21 cellular contexts compared by ENCODE assay signal in genomic region chr6:33807606-33808005, GRCh38. TPM values are rescaled to one million over a fixed set of nuclear protein-coding genes. Genes with fewer than 3 reads are reported as not detected.
"Had no signal": no experiment of that assay in that cellular context is flagged by ENCODE, and none has a peak within 500 bp of the region (broad histone marks: within the 10 kb centered on the region; RNA-seq: fewer than 3 reads in every experiment).

No MANE protein-coding gene starts in this region.

- H3K4me3 Mint-ChIP-seq: activated CD4-positive, alpha-beta T cell treated with anti-CD3 and anti-CD28 coated beads for 36 hours; activated CD8-positive, alpha-beta T cell treated with anti-CD3 and anti-CD28 coated beads for 36 hours; activated T-cell treated with anti-CD3 and anti-CD28 coated beads, Interleukin-2, amount 50 U/mL, for 72 hours had no signal

- H3K4me1 ChIP-seq: lower lobe of right lung, uterus had no signal

- H3K9me3 Mint-ChIP-seq: activated CD8-positive, alpha-beta T cell treated with anti-CD3 and anti-CD28 coated beads for 36 hours; activated T-cell treated with anti-CD3 and anti-CD28 coated beads, Interleukin-2, amount 50 U/mL, for 72 hours had no signal

- H3K27me3 ChIP-seq: uterus had no signal

- H3K27ac Mint-ChIP-seq: activated CD4-positive, alpha-beta T cell treated with anti-CD3 and anti-CD28 coated beads for 36 hours; activated CD8-positive, alpha-beta T cell treated with anti-CD3 and anti-CD28 coated beads for 36 hours; activated T-cell treated with anti-CD3 and anti-CD28 coated beads, Interleukin-2, amount 50 U/mL, for 72 hours; progenitor cell of endocrine pancreas had no signal

- H3K4me3 ChIP-seq: lower lobe of right lung, tibial artery, uterus had no signal

- FAIRE-seq: small intestine had no signal

- ATAC-seq: activated CD4-positive, alpha-beta T cell treated with anti-CD3 and anti-CD28 coated beads for 36 hours; activated CD8-positive, alpha-beta T cell treated with anti-CD3 and anti-CD28 coated beads for 36 hours; activated T-cell treated with anti-CD3 and anti-CD28 coated beads, Interleukin-2, amount 50 U/mL, for 72 hours; left cardiac atrium; lower lobe of right lung had no signal

- H3K36me3 ChIP-seq: lower lobe of right lung, tibial artery, uterus, WERI-Rb-1 had no signal

- H3K9me3 ChIP-seq: lower lobe of right lung, tibial artery, uterus had no signal

- H3K27ac ChIP-seq: lower lobe of right lung, tibial artery, uterus, WERI-Rb-1 had no signal

- DNase-seq: activated CD4-positive, alpha-beta T cell treated with anti-CD3 and anti-CD28 coated beads for 36 hours; activated CD8-positive, alpha-beta memory T cell treated with anti-CD3 and anti-CD28 coated beads, Interleukin-2, amount 50 U/mL, for 4 hours; activated CD8-positive, alpha-beta T cell treated with anti-CD3 and anti-CD28 coated beads for 36 hours; activated T-cell treated with anti-CD3 and anti-CD28 coated beads, Interleukin-2, amount 50 U/mL, for 72 hours; caudate nucleus; cortex of kidney; effector memory CD4-positive, alpha-beta T cell; erythroblast; hippocampal formation; left cardiac atrium; lower lobe of right lung; midbrain; nucleus accumbens; right cardiac atrium; small intestine; T1000; tibial artery; uterus; WERI-Rb-1 had no signal

RNA-seq across cellular contexts. Expression of gene MLN, which starts 3.8 kb away (rescaled TPM):
- total RNA-seq: activated CD4-positive, alpha-beta T cell treated with anti-CD3 and anti-CD28 coated beads for 36 hours; activated CD8-positive, alpha-beta T cell treated with anti-CD3 and anti-CD28 coated beads for 36 hours; activated T-cell treated with anti-CD3 and anti-CD28 coated beads, Interleukin-2, amount 50 U/mL, for 72 hours; left cardiac atrium; lower lobe of right lung; progenitor cell of endocrine pancreas; right cardiac atrium; uterus had no signal
- polyA plus RNA-seq: adipose tissue, right cardiac atrium had no signal
